Comparison of ENCODE assay signal across 19 cellular contexts in the genomic region with DNA sequence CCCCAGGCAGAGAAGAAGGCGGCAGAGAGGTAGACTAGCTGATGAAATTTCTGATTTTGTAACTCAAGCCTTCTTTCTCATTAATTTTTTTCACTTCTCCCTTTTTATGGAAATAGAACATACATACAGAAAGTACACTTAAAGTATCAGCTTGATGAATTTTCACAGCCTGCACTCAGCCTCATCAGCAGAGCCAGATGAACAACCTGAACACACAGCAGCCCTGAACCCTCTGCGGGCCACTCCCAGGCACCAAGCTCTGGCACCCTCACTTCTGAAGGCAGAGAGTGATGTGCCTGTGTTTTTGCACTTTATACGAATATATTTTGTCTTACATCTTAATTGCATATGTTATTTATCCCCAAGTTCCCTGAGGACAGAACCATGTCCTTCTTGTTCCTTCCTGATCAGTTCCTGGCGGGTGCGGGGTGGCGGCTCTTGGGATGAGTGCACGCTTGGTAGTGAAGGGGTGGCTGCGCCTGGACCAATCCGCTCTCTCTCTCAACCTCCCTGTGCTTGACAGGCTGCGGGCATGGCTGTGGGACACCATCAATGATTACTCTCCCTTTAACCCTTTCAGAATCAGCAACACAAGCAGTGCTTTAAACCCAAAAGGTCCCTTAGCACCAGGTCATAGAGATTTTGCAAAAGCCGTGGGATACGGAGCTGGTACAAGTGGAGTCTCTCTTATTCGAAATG. TPM values are rescaled to one million over a fixed set of nuclear protein-coding genes. Genes with fewer than 3 reads are reported as not detected.
DNase-seq lines count a peak whose midpoint lies in the region; ATAC-seq, FAIRE-seq and TF ChIP-seq lines count a peak whose summit lies in the region.
"Had no signal": no experiment of that assay in that cellular context is flagged by ENCODE, and none has a peak within 500 bp of the region (broad histone marks: within the 10 kb centered on the region; RNA-seq: fewer than 3 reads in every experiment).

No MANE protein-coding gene starts in this region.

- no peak overlapping the region for H3K27ac ChIP-seq in colonic mucosa
- peak overlapping the region in 3 of 4 donors; percentile 35 to 79 (median 71) for H3K27ac ChIP-seq in pancreas
- H3K27ac ChIP-seq: left ventricle myocardium inferior, uterus had no signal

- WGBS in pancreas, 2 donors, result 74 to 81% methylated on average over 13 of the region's 13 CpGs

- intact Hi-C loops in colonic mucosa (cut with DNase I) (no loop called here), pancreas (cut with DNase I) (no loop called here)

- peak; percentile 85 for DNase-seq in NOMO-1 treated with DMSO at 0.1 percent for 48 hours (lab: John Stamatoyannopoulos, UW; ENCODE audit: unreplicated experiment)
- DNase-seq in colonic mucosa, result peak; percentile 19
- no peak for DNase-seq in pancreas
- no peak for DNase-seq in NCI-H446 (lab: John Stamatoyannopoulos, UW)
- no peak for DNase-seq in GM19238 (ENCODE audit: insufficient read length, low spot score)
- DNase-seq: activated CD8-positive, alpha-beta T cell treated with anti-CD3 and anti-CD28 coated beads, Interleukin-2, amount 10 ng/mL, durations not matched to agents 7 days and 5 days; activated naive CD4-positive, alpha-beta T cell; activated T-cell treated with anti-CD3 and anti-CD28 coated beads, Interleukin-2, amount 50 U/mL, for 24 hours; CD8-positive, alpha-beta memory T cell; glutamatergic neuron; left ventricle myocardium inferior; NCI-H524; stimulated activated CD4-positive, alpha-beta T cell treated with anti-CD3 and anti-CD28 coated beads, Interleukin-1b, Interleukin-23, amount 100 ng/mL, for 48 hours; uterus had no signal

- no peaks in the 10 kb centered on the region for H3K4me1 ChIP-seq in colonic mucosa
- no peaks in the 10 kb centered on the region for H3K4me1 ChIP-seq in pancreas
- H3K4me1 ChIP-seq: uterus had no signal

- FAIRE-seq in pancreas (lab: Jason Lieb, UNC), result no peak
- FAIRE-seq: GM19239, H1 had no signal

- H3K4me3 ChIP-seq in colonic mucosa (no peak overlapping the region), pancreas (no peak overlapping the region)
- H3K4me3 ChIP-seq: left ventricle myocardium inferior, uterus had no signal

- peak; percentile 48 for ATAC-seq in GM18511 (IDR thresholded peaks at IDR 0.05; ENCODE audit: unreplicated experiment)
- no peak for ATAC-seq in pancreas
- no peak for ATAC-seq in HG02571 (IDR thresholded peaks at IDR 0.05; ENCODE audit: unreplicated experiment)
- ATAC-seq: activated CD8-positive, alpha-beta T cell treated with anti-CD3 and anti-CD28 coated beads, Interleukin-2, amount 10 ng/mL, durations not matched to agents 7 days and 5 days; stimulated activated effector memory CD8-positive, alpha-beta T cell treated with anti-CD3 and anti-CD28 coated beads, Interleukin-12 subunit alpha, Interleukin-12 subunit beta, amount 100 ng/mL, for 72 hours had no signal

- H3K27me3 ChIP-seq in colonic mucosa, result no peaks in the 10 kb centered on the region
- H3K27me3 ChIP-seq in pancreas, result no peaks in the 10 kb centered on the region
- H3K27me3 ChIP-seq: uterus had no signal

- H3K9me3 ChIP-seq in colonic mucosa, result no peaks in the 10 kb centered on the region
- H3K9me3 ChIP-seq in pancreas, result no peaks in the 10 kb centered on the region
- H3K9me3 ChIP-seq: left ventricle myocardium inferior, uterus had no signal

- H3K36me3 ChIP-seq in colonic mucosa (no peaks in the 10 kb centered on the region), pancreas (no peaks in the 10 kb centered on the region)
- H3K36me3 ChIP-seq: left ventricle myocardium inferior, uterus had no signal

- no peak overlapping the region for H3K9ac ChIP-seq in colonic mucosa (ENCODE audit: low read depth in 2 of 2, low read length in 2 of 2)

- TF ChIP-seq CTCF in colonic mucosa (IDR thresholded peaks at IDR 0.05) (no peak), pancreas (IDR thresholded peaks at IDR 0.05) (no peak)

RNA-seq across cellular contexts. Expression of a gene that starts 34.8 kb away (rescaled TPM):
- total RNA-seq in colonic mucosa, result 100 to 1,000 TPM; 213 to 232 TPM
- 100 to 1,000 TPM in 1 of 6 donors, 10 to 100 TPM in 5; 66.6 to 122 (median 75.7) TPM for total RNA-seq in pancreas
- polyA plus RNA-seq in pancreas, result 10 to 100 TPM; 55.2 to 56.7 TPM

Comparison
In these comparisons a context has a peak if more than half of its experiments do, and no peak if none do; other contexts are left out.
1. DNase-seq: peak in NOMO-1 treated with DMSO at 0.1 percent for 48 hours (single experiment) and colonic mucosa (single experiment); none in pancreas (0 of 6), NCI-H446 (0 of 2) and GM19238 (single experiment).